11 cellular contexts compared by ENCODE assay signal in the genomic region with DNA sequence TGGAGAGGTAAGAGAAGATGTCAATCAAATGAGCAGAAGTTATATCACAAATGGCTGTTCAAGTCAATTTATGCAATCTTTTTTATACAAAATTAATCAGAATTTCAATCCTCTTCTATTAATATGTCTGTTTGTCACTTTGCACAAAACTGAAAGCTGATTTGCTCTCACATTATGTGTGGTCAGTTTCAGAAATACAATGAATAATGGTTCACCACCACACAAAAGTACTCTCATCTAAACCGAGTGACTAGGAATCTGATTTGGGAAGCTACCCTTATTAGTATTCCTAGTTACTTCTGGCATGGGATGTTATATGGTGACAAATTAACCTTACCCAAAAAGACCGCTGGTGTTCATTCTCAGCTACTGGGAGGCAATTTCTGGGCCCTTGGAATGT.
A peak's percentile ranks its signal among the peaks of the same experiment; 100 is the strongest.
DNase-seq lines count a peak whose midpoint lies in the region; ATAC-seq lines count a peak whose summit lies in the region.
"Had no signal": no experiment of that assay in that cellular context is flagged by ENCODE, and none has a peak within 500 bp of the region (broad histone marks: within the 10 kb centered on the region; RNA-seq: fewer than 3 reads in every experiment).

No MANE protein-coding gene starts in this region.

- DNase-seq in EH (ENCODE audit: low read depth) (peak; percentile 12), RPMI7951 (ENCODE audit: low read depth) (peak; percentile 12), renal cortical epithelial cell (ENCODE audit: low read depth) (peak; percentile 49), ureter (ENCODE audit: low spot score) (no peak)
- DNase-seq: Calu3; CD8-positive, alpha-beta T cell; DMS79 treated with DMSO at 0.1 percent for 48 hours; EL; GM23248 had no signal

- ATAC-seq in GM18867 (IDR thresholded peaks at IDR 0.05; ENCODE audit: unreplicated experiment), result peak; percentile 61
- ATAC-seq in GM19452 (IDR thresholded peaks at IDR 0.05; ENCODE audit: unreplicated experiment), result no peak
- ATAC-seq: CD8-positive, alpha-beta T cell had no signal
